12 cellular contexts compared by ENCODE assay signal in the genomic region with DNA sequence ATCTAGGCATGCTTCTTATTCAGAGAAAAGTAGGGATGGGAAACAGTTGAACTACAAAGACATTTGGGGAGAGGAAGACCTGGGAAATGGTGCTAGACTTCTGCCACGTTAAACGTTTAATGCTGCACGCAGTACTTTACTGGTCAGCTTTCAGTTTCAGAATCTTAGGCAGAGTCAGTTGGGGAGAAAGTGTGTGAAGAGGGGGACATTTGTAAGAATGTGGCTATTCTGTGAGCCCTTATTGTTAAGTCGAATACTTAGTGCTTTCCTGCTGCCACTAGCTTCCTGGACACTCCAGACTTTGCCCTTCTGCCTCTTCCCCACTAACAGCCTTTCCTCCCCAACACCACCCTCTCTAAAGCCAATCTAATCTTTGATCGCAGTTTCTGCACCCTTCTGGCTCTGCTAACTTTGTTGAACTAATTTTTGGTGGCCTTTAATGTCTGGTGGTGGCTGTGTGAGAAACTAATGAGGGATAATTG. TPM values are rescaled to one million over a fixed set of nuclear protein-coding genes. Genes with fewer than 3 reads are reported as not detected.
DNase-seq lines count a peak whose midpoint lies in the region; ATAC-seq and TF ChIP-seq lines count a peak whose summit lies in the region.
"Had no signal": no experiment of that assay in that cellular context is flagged by ENCODE, and none has a peak within 500 bp of the region (broad histone marks: within the 10 kb centered on the region; RNA-seq: fewer than 3 reads in every experiment).

No MANE protein-coding gene starts in this region.

- TF ChIP-seq POLR2A in tibial nerve (IDR thresholded peaks at IDR 0.05), result no peak

- peaks cover 2% of the 10 kb centered on the region for H3K27me3 Mint-ChIP-seq in activated CD8-positive, alpha-beta T cell treated with anti-CD3 and anti-CD28 coated beads, Interleukin-2, amount 10 ng/mL, durations not matched to agents 7 days and 5 days (ENCODE audit: low read depth)
- no peaks in the 10 kb centered on the region for H3K27me3 Mint-ChIP-seq in activated CD8-positive, alpha-beta T cell treated with anti-CD3 and anti-CD28 coated beads for 36 hours

- 39 to 46% methylated on average over 5 of the region's 5 CpGs for WGBS in tibial nerve, 2 donors

- H3K27ac ChIP-seq in tibial nerve, result peak overlapping the region; percentile 21 to 82 (median 66)
- H3K27ac ChIP-seq: thoracic aorta had no signal

- no peaks in the 10 kb centered on the region for H3K9me3 Mint-ChIP-seq in activated CD8-positive, alpha-beta T cell treated with anti-CD3 and anti-CD28 coated beads, Interleukin-2, amount 10 ng/mL, durations not matched to agents 7 days and 5 days (ENCODE audit: insufficient read depth)
- H3K9me3 Mint-ChIP-seq in activated CD8-positive, alpha-beta T cell treated with anti-CD3 and anti-CD28 coated beads for 36 hours, result no peaks in the 10 kb centered on the region

- intact Hi-C loops in activated CD8-positive, alpha-beta T cell treated with anti-CD3 and anti-CD28 coated beads for 36 hours (cut with micrococcal nuclease), result no loop called here

- no peak overlapping the region for H3K4me3 ChIP-seq in tibial nerve
- H3K4me3 ChIP-seq: thoracic aorta had no signal

- DNase-seq in activated CD8-positive, alpha-beta T cell treated with anti-CD3 and anti-CD28 coated beads, Interleukin-2, amount 10 ng/mL, durations not matched to agents 7 days and 5 days, result no peak
- no peak for DNase-seq in activated CD8-positive, alpha-beta T cell treated with anti-CD3 and anti-CD28 coated beads for 36 hours
- DNase-seq in fibroblast of peridontal ligament (ENCODE audit: extremely low read depth) (peak; percentile 38), tibial nerve (ENCODE audit: low spot score in 2 of 2) (no peak), GM19240 (ENCODE audit: insufficient read length, low spot score) (no peak), activated gamma-delta T cell (lab: John Stamatoyannopoulos, UW) (no peak), KG1 (lab: John Stamatoyannopoulos, UW) (no peak)
- DNase-seq: activated T-cell treated with anti-CD3 and anti-CD28 coated beads, Interleukin-2, amount 50 U/mL, for 1 hour; mesendoderm; NCI-H1694 treated with DMSO at 0.1 percent for 48 hours had no signal

- H3K27ac Mint-ChIP-seq in activated CD8-positive, alpha-beta T cell treated with anti-CD3 and anti-CD28 coated beads, Interleukin-2, amount 10 ng/mL, durations not matched to agents 7 days and 5 days, result peak overlapping the region; percentile 5
- no peak overlapping the region for H3K27ac Mint-ChIP-seq in activated CD8-positive, alpha-beta T cell treated with anti-CD3 and anti-CD28 coated beads for 36 hours

- H3K4me3 Mint-ChIP-seq in activated CD8-positive, alpha-beta T cell treated with anti-CD3 and anti-CD28 coated beads, Interleukin-2, amount 10 ng/mL, durations not matched to agents 7 days and 5 days, result no peak overlapping the region
- H3K4me3 Mint-ChIP-seq in activated CD8-positive, alpha-beta T cell treated with anti-CD3 and anti-CD28 coated beads for 36 hours, result no peak overlapping the region

- POLR2A ChIA-PET in activated CD8-positive, alpha-beta T cell treated with anti-CD3 and anti-CD28 coated beads, Interleukin-2, amount 10 ng/mL, durations not matched to agents 7 days and 5 days (lab: Charles Lee), result no interaction called here
- POLR2A ChIA-PET in activated CD8-positive, alpha-beta T cell treated with anti-CD3 and anti-CD28 coated beads for 36 hours (lab: Charles Lee), result no interaction called here

- no peaks in the 10 kb centered on the region for H3K36me3 ChIP-seq in tibial nerve
- H3K36me3 ChIP-seq: thoracic aorta had no signal

- peaks cover 8% of the 10 kb centered on the region for H3K4me1 Mint-ChIP-seq in activated CD8-positive, alpha-beta T cell treated with anti-CD3 and anti-CD28 coated beads, Interleukin-2, amount 10 ng/mL, durations not matched to agents 7 days and 5 days (ENCODE audit: low read depth)
- peaks cover 4% of the 10 kb centered on the region for H3K4me1 Mint-ChIP-seq in activated CD8-positive, alpha-beta T cell treated with anti-CD3 and anti-CD28 coated beads for 36 hours (ENCODE audit: low read depth)

- no peaks in the 10 kb centered on the region for H3K36me3 Mint-ChIP-seq in activated CD8-positive, alpha-beta T cell treated with anti-CD3 and anti-CD28 coated beads, Interleukin-2, amount 10 ng/mL, durations not matched to agents 7 days and 5 days (ENCODE audit: low read depth)
- no peaks in the 10 kb centered on the region for H3K36me3 Mint-ChIP-seq in activated CD8-positive, alpha-beta T cell treated with anti-CD3 and anti-CD28 coated beads for 36 hours (ENCODE audit: low read depth)

- TF ChIP-seq EP300 in tibial nerve (IDR thresholded peaks at IDR 0.05), result no peak

- TF ChIP-seq CTCF in activated CD8-positive, alpha-beta T cell treated with anti-CD3 and anti-CD28 coated beads for 36 hours (IDR thresholded peaks at IDR 0.05), result no peak
- no peak for TF ChIP-seq CTCF in tibial nerve (IDR thresholded peaks at IDR 0.05)

- H3K9me3 ChIP-seq in tibial nerve, result no peaks in the 10 kb centered on the region
- H3K9me3 ChIP-seq: thoracic aorta had no signal

- no peaks in the 10 kb centered on the region for H3K27me3 ChIP-seq in tibial nerve

- peaks cover 0 to 67% (median 57%) of the 10 kb centered on the region in 4 donors for H3K4me1 ChIP-seq in tibial nerve

- CTCF ChIA-PET in activated CD8-positive, alpha-beta T cell treated with anti-CD3 and anti-CD28 coated beads, Interleukin-2, amount 10 ng/mL, durations not matched to agents 7 days and 5 days (lab: Charles Lee), result interaction anchor here (1.2 to 1.5 kb wide), 2 partner anchors 37 to 171 kb away, joined by 3 to 4 read pairs; no protein-coding TSS in a partner anchor
- CTCF ChIA-PET in activated CD8-positive, alpha-beta T cell treated with anti-CD3 and anti-CD28 coated beads for 36 hours (lab: Charles Lee), result interaction anchor here (1.8 kb wide), 1 partner anchor 171 kb away, joined by 6 read pairs; no protein-coding TSS in a partner anchor

- no peak for ATAC-seq in activated CD8-positive, alpha-beta T cell treated with anti-CD3 and anti-CD28 coated beads, Interleukin-2, amount 10 ng/mL, durations not matched to agents 7 days and 5 days
- ATAC-seq in activated CD8-positive, alpha-beta T cell treated with anti-CD3 and anti-CD28 coated beads for 36 hours, result no peak
- peak; percentile 79 for ATAC-seq in HG03354 (IDR thresholded peaks at IDR 0.05; ENCODE audit: poor library complexity, severe bottlenecking, unreplicated experiment)

RNA-seq across cellular contexts. Expression of a gene that starts 6.1 kb away (rescaled TPM):
- 10 to 100 TPM; 10.5 to 12.2 TPM for total RNA-seq in activated CD8-positive, alpha-beta T cell treated with anti-CD3 and anti-CD28 coated beads, Interleukin-2, amount 10 ng/mL, durations not matched to agents 7 days and 5 days
- 10 to 100 TPM; 15.8 to 18.5 TPM for total RNA-seq in activated CD8-positive, alpha-beta T cell treated with anti-CD3 and anti-CD28 coated beads for 36 hours
- 10 to 100 TPM; 44.9 to 77.6 (median 63.5) TPM for total RNA-seq in tibial nerve

RNA-seq across cellular contexts. Expression of a gene that starts 55.3 kb away (rescaled TPM):
- total RNA-seq in activated CD8-positive, alpha-beta T cell treated with anti-CD3 and anti-CD28 coated beads, Interleukin-2, amount 10 ng/mL, durations not matched to agents 7 days and 5 days, result 1 to 10 TPM; 2.4 to 2.7 TPM
- total RNA-seq in activated CD8-positive, alpha-beta T cell treated with anti-CD3 and anti-CD28 coated beads for 36 hours, result 1 to 10 TPM; 1.3 to 1.5 TPM
- total RNA-seq in tibial nerve, result 10 to 100 TPM; 16.5 to 28.6 (median 27.1) TPM

Comparison
In these comparisons a context has a peak if more than half of its experiments do, and no peak if none do; other contexts are left out.
1. RNA of a gene that starts 55.3 kb away (total RNA-seq): 16.5 to 28.6 TPM in tibial nerve; 2.4 to 2.7 TPM in activated CD8-positive, alpha-beta T cell treated with anti-CD3 and anti-CD28 coated beads, Interleukin-2, amount 10 ng/mL, durations not matched to agents 7 days and 5 days and 1.3 to 1.5 TPM in activated CD8-positive, alpha-beta T cell treated with anti-CD3 and anti-CD28 coated beads for 36 hours; every median in the first group is over 4 times any median in the second.